8 cellular contexts compared by ENCODE assay signal in the genomic region with DNA sequence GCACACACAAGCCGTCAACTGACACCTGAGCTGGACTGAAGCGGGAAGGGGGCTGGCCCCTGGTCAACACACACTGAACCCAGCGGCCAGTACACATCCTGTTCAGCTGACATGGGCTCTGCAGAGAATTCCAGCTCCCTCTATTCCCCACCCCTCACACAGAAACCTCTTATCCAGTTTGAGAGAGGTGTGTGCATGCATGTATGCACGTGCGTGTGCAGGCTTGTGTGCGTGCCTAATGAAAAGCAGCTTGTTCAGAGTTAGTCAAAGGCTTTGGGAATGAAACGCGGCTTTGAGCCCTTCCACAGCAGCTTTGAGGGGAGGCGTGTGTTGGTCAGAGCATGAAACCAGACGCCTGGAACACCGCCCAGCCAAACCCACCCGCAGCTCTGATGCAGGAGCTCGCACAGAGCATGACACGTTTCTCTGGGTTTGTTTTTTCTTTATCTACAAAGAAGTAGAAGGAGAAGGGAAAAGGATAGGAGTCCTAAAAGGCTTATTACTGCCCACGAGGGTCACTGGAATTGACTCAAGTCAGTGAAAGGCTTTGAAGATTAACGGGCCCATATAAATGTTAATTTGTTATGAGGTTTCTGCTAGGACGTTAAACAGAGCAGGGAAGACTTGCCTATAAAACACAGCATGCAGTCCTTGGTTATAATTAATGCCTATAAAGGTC.
DNase-seq lines count a peak whose midpoint lies in the region; ATAC-seq, FAIRE-seq and TF ChIP-seq lines count a peak whose summit lies in the region.

No MANE protein-coding gene starts in this region.

- BruUV-seq in endothelial cell of umbilical vein (replicated peaks; lab: Mats Ljungman, UMichigan): no TSS peak

- TF ChIP-seq CTCF in endothelial cell of umbilical vein (IDR thresholded peaks at IDR 0.05; ENCODE audit: extremely low read depth in 1 of 2, insufficient read depth in 1 of 2, low read depth in 1 of 2, low read length in 2 of 2): no peak

- H3K27me3 ChIP-seq in endothelial cell of umbilical vein (ENCODE audit: control insufficient read depth in 2 of 2, insufficient read depth in 2 of 2, low read length in 2 of 2): no peaks in the 10 kb centered on the region
- H3K27me3 ChIP-seq in neuron (ENCODE audit: insufficient read depth, low read length): peaks cover 6% of the 10 kb centered on the region

- no peaks in the 10 kb centered on the region for H4K20me1 ChIP-seq in endothelial cell of umbilical vein (replicated peaks; ENCODE audit: control insufficient read depth, extremely low read depth, insufficient read depth, low read length)

- POLR2A ChIA-PET in endothelial cell of umbilical vein (lab: Charles Lee): interaction anchor here (0.9 kb wide), 1 partner anchor 14 kb away, joined by 3 read pairs; no protein-coding TSS in a partner anchor

- no peaks in the 10 kb centered on the region for H3K9me3 ChIP-seq in endothelial cell of umbilical vein (replicated peaks; ENCODE audit: control insufficient read depth, insufficient read depth, low read length)
- no peaks in the 10 kb centered on the region for H3K9me3 ChIP-seq in neuron (ENCODE audit: low read length)

- H2AFZ ChIP-seq in endothelial cell of umbilical vein (ENCODE audit: low read depth, low read length) (peak overlapping the region; percentile 42), neuron (ENCODE audit: low read depth, low read length) (no peak overlapping the region)

- peak; percentile 44 for FAIRE-seq in endothelial cell of umbilical vein (lab: Jason Lieb, UNC)

- peak; percentile 17 for TF ChIP-seq POLR2A in endothelial cell of umbilical vein (IDR thresholded peaks at IDR 0.05; ENCODE audit: low read depth, low read length)

- no peaks in the 10 kb centered on the region for H3K79me2 ChIP-seq in endothelial cell of umbilical vein (ENCODE audit: control insufficient read depth, insufficient read depth, low read length)

- peak overlapping the region; percentile 8 for H3K4me2 ChIP-seq in endothelial cell of umbilical vein (ENCODE audit: insufficient read depth, low read length)

- CTCF ChIA-PET in endothelial cell of umbilical vein (lab: Charles Lee): interaction anchor here (0.9 to 1.4 kb wide), 4 partner anchors 12 to 137 kb away, joined by 3 to 5 read pairs (median 3); no protein-coding TSS in a partner anchor

- no peak for ATAC-seq in GM18870 (IDR thresholded peaks at IDR 0.05; ENCODE audit: unreplicated experiment)

- H3K36me3 ChIP-seq in endothelial cell of umbilical vein (ENCODE audit: control insufficient read depth in 2 of 2, extremely low read depth in 1 of 2, insufficient read depth in 2 of 2, low read length in 2 of 2) (no peaks in the 10 kb centered on the region), neuron (ENCODE audit: insufficient read depth, low read length) (no peaks in the 10 kb centered on the region)

- H3K9me1 ChIP-seq in endothelial cell of umbilical vein (replicated peaks; ENCODE audit: control insufficient read depth, extremely low read depth, insufficient read depth, low read length): no peaks in the 10 kb centered on the region

- H3K4me1 ChIP-seq in endothelial cell of umbilical vein (ENCODE audit: control insufficient read depth, extremely low read depth, insufficient read depth, low read length) (peaks cover 60% of the 10 kb centered on the region), neuron (ENCODE audit: insufficient read depth, low read length) (peaks cover 43% of the 10 kb centered on the region)

- H3K9ac ChIP-seq in endothelial cell of umbilical vein (replicated peaks; ENCODE audit: extremely low read depth, insufficient read depth, low read length): no peak overlapping the region

- H3K4me3 ChIP-seq in endothelial cell of umbilical vein (replicated peaks in 1 of 3; ENCODE audit: insufficient read depth in 1 of 3, low read depth in 1 of 3, low read length in 3 of 3) (no peak overlapping the region), neuron (ENCODE audit: low read length) (peak overlapping the region; percentile 23)

- DNase-seq in DMS153 (lab: John Stamatoyannopoulos, UW) (peak; percentile 95), NCI-H2196 (lab: John Stamatoyannopoulos, UW; ENCODE audit: unreplicated experiment) (peak; percentile 42), endothelial cell of umbilical vein (ENCODE audit: low read depth, low spot score) (peak; percentile 68), activated T-cell treated with anti-CD3 and anti-CD28 coated beads for 4 hours (no peak)
- no peak for DNase-seq in activated CD8-positive, alpha-beta memory T cell treated with anti-CD3 and anti-CD28 coated beads for 24 hours
- no peak for DNase-seq in stimulated activated CD4-positive, alpha-beta T cell treated with anti-CD3 and anti-CD28 coated beads, Interleukin-2, amount 100 ng/mL, for 48 hours

- no peak overlapping the region for H3K27ac ChIP-seq in endothelial cell of umbilical vein (ENCODE audit: insufficient read depth, low read depth, low read length)

- dilution Hi-C loops in endothelial cell of umbilical vein (cut with MboI; ENCODE audit: extremely low pct_ligation_motif_present, low sequenced_read_pairs): no loop called here

- intact Hi-C loops in endothelial cell of umbilical vein (cut with micrococcal nuclease): loop anchor here (5.0 kb wide), 3 partner anchors 78 to 258 kb away; no protein-coding TSS in a partner anchor

TF ChIP-seq in endothelial cell of umbilical vein, 7 proteins besides CTCF, POLR2A, EP300 and RAD21:
- TF ChIP-seq FOS (IDR thresholded peaks at IDR 0.05; ENCODE audit: borderline replicate concordance, insufficient read depth, low read length) (no peak), JUN (IDR thresholded peaks at IDR 0.05; ENCODE audit: borderline replicate concordance, insufficient read depth, insufficient read length, low read depth) (no peak), GATA2 (IDR thresholded peaks at IDR 0.05; ENCODE audit: insufficient read depth, insufficient read length, low read depth, low read length) (no peak), MYC (IDR thresholded peaks at IDR 0.05; ENCODE audit: low read depth, low read length) (no peak), EZH2 (IDR thresholded peaks at IDR 0.05; ENCODE audit: borderline replicate concordance, low read depth, low read length, severe bottlenecking) (no peak), POLR2AphosphoS5 (IDR thresholded peaks at IDR 0.05; ENCODE audit: insufficient read depth, low read depth, low read length) (no peak)
- TF ChIP-seq, protein P1, sequence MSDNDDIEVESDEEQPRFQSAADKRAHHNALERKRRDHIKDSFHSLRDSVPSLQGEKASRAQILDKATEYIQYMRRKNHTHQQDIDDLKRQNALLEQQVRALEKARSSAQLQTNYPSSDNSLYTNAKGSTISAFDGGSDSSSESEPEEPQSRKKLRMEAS (IDR thresholded peaks at IDR 0.05; ENCODE audit: insufficient read depth, insufficient read length): no peak

Comparison
In these comparisons a context has a peak if more than half of its experiments do, and no peak if none do; other contexts are left out.
1. DNase-seq: peak in DMS153 (single experiment), NCI-H2196 (single experiment) and endothelial cell of umbilical vein (single experiment); none in activated CD8-positive, alpha-beta memory T cell treated with anti-CD3 and anti-CD28 coated beads for 24 hours (single experiment), activated T-cell treated with anti-CD3 and anti-CD28 coated beads for 4 hours (single experiment) and stimulated activated CD4-positive, alpha-beta T cell treated with anti-CD3 and anti-CD28 coated beads, Interleukin-2, amount 100 ng/mL, for 48 hours (0 of 2).